ENCODE assay signal across 8 cellular contexts in genomic region chr19:52094526-52094925, GRCh38. TPM values are rescaled to one million over a fixed set of nuclear protein-coding genes. Genes with fewer than 3 reads are reported as not detected.
DNase-seq lines count a peak whose midpoint lies in the region; ATAC-seq, FAIRE-seq and TF ChIP-seq lines count a peak whose summit lies in the region.

No MANE protein-coding gene starts in this region.

- peaks cover 20% of the 10 kb centered on the region for H3K36me3 ChIP-seq in IMR-90 (ENCODE audit: control insufficient read depth, insufficient read depth, low read length)
- H3K36me3 ChIP-seq in colonic mucosa: no peaks in the 10 kb centered on the region
- H3K36me3 ChIP-seq in muscle layer of colon (ENCODE audit: insufficient read depth, low read length): peaks cover 13% of the 10 kb centered on the region

- no peak overlapping the region for H2BK20ac ChIP-seq in IMR-90 (ENCODE audit: low read depth, low read length)

- dilution Hi-C loops in IMR-90 (cut with HindIII; ENCODE audit: low sequenced_read_pairs, unreplicated experiment): no loop called here

- ATAC-seq in IMR-90 (ENCODE audit: low read depth) (0 out of 2 replicates have a peak, but pooled peaks have one; percentile 7), GM21526 (IDR thresholded peaks at IDR 0.05; ENCODE audit: low FRiP score, unreplicated experiment) (no peak)

- H3K4me1 ChIP-seq in IMR-90 (ENCODE audit: control insufficient read depth, insufficient read depth, low read length) (peaks cover 3% of the 10 kb centered on the region; the same call in 1 of the 2 replicates), colonic mucosa (no peaks in the 10 kb centered on the region), muscle layer of colon (ENCODE audit: insufficient read depth, low read length) (peaks cover 14% of the 10 kb centered on the region)

- H3K14ac ChIP-seq in IMR-90 (replicated peaks; ENCODE audit: low read depth, low read length): peak overlapping the region; percentile 83; the same call in 1 of the 2 replicates

- H3K56ac ChIP-seq in IMR-90 (ENCODE audit: extremely low read depth, insufficient read depth, low read length): no peak overlapping the region

- no peak overlapping the region for H4K91ac ChIP-seq in IMR-90 (ENCODE audit: insufficient read depth, low read depth, low read length)

- intact Hi-C loops in IMR-90 (cut with micrococcal nuclease): loop anchor here (2.0 kb wide), 1 partner anchor 142 kb away; no protein-coding TSS in a partner anchor
- intact Hi-C loops in colonic mucosa (cut with DNase I): no loop called here

- POLR2A ChIA-PET in IMR-90 (lab: Charles Lee; ENCODE audit: unreplicated experiment): no interaction called here

- CTCF ChIA-PET in IMR-90 (lab: Yijun Ruan, JAX): no interaction called here

- H3K9me3 ChIP-seq in IMR-90 (ENCODE audit: control insufficient read depth, insufficient read depth, low read length) (peaks cover 37% of the 10 kb centered on the region), colonic mucosa (no peaks in the 10 kb centered on the region), muscle layer of colon (ENCODE audit: low read length) (peaks cover 5% of the 10 kb centered on the region)

- no peak overlapping the region for H4K8ac ChIP-seq in IMR-90 (ENCODE audit: low read depth in 2 of 2, low read length in 2 of 2)

- H3K4me3 ChIP-seq in AG09309 (ENCODE audit: control insufficient read depth, low read depth, low read length) (peak overlapping the region; percentile 95), IMR-90 (ENCODE audit: insufficient read depth, low read depth, low read length) (peak overlapping the region; percentile 94), colonic mucosa (peak overlapping the region; percentile 92), muscle layer of colon (ENCODE audit: low read depth in 1 of 2, low read length in 2 of 2) (peak overlapping the region; percentile 83 to 95)

- no peak overlapping the region for H2AFZ ChIP-seq in IMR-90 (replicated peaks; ENCODE audit: low read length, poor library complexity)

- no peak for TF ChIP-seq RAD21 in IMR-90 (IDR thresholded peaks at IDR 0.05; ENCODE audit: low read length)

- no peak for FAIRE-seq in HTR-8/SVneo (lab: Jason Lieb, UNC)

- peaks cover 11 to 23% of the 10 kb centered on the region in 2 experiments for H3K79me1 ChIP-seq in IMR-90 (ENCODE audit: low read depth in 1 of 2, low read length in 2 of 2)

- H2BK5ac ChIP-seq in IMR-90 (ENCODE audit: low read depth, low read length, poor library complexity, severe bottlenecking): no peak overlapping the region

- H3K9ac ChIP-seq in IMR-90 (ENCODE audit: low read depth, low read length) (peak overlapping the region; percentile 99), colonic mucosa (ENCODE audit: low read depth in 2 of 2, low read length in 2 of 2) (peak overlapping the region; percentile 83 to 90), muscle layer of colon (ENCODE audit: low read length) (peak overlapping the region; percentile 87)

- H2AK5ac ChIP-seq in IMR-90 (ENCODE audit: low read depth, low read length): 0 out of 2 replicates have a peak overlapping the region, but pooled peaks have one; percentile 74

- H3K18ac ChIP-seq in IMR-90 (ENCODE audit: low read depth, low read length): no peak overlapping the region

- DNase-seq in AG09309 (ENCODE audit: low read depth): no peak
- no peak for DNase-seq in IMR-90
- DNase-seq in colonic mucosa: no peak
- no peak for DNase-seq in MV-4-11 (lab: John Stamatoyannopoulos, UW)
- no peak for DNase-seq in HTR-8/SVneo (ENCODE audit: insufficient read length, low spot score)
- DNase-seq in NCI-H2171 (lab: John Stamatoyannopoulos, UW): no peak

- H3K27ac ChIP-seq in IMR-90 (ENCODE audit: insufficient read depth, low read length) (no peak overlapping the region; the same call in none of the 2 replicates), colonic mucosa (no peak overlapping the region), muscle layer of colon (ENCODE audit: low read depth, low read length) (no peak overlapping the region)

- 5% methylated on average over 2 of the region's 6 CpGs; no CpG with 5 or more reads in 1 of the 2 experiments for WGBS in IMR-90 (ENCODE audit: extremely low coverage in 2 of 2, insufficient read length in 1 of 2), 2 experiments

- TF ChIP-seq CTCF in AG09309 (IDR thresholded peaks at IDR 0.05; ENCODE audit: control insufficient read depth, insufficient read depth, low read depth, low read length, missing control alignments) (no peak), IMR-90 (conservative IDR thresholded peaks at IDR 0.05; ENCODE audit: low read depth, low read length) (no peak), colonic mucosa (IDR thresholded peaks at IDR 0.05) (no peak)

- no peaks in the 10 kb centered on the region for H3K9me1 ChIP-seq in IMR-90 (ENCODE audit: insufficient read depth, low read length)

- H2BK120ac ChIP-seq in IMR-90 (ENCODE audit: low read depth, low read length): no peak overlapping the region

- no peaks in the 10 kb centered on the region for H3K27me3 ChIP-seq in IMR-90 (ENCODE audit: control insufficient read depth, insufficient read depth, low read length)
- H3K27me3 ChIP-seq in colonic mucosa: no peaks in the 10 kb centered on the region
- no peaks in the 10 kb centered on the region for H3K27me3 ChIP-seq in muscle layer of colon (ENCODE audit: control insufficient read depth in 1 of 2, insufficient read depth in 2 of 2, low read length in 2 of 2)

- peak overlapping the region; percentile 98; the same call in 1 of the 2 replicates for H4K5ac ChIP-seq in IMR-90 (ENCODE audit: low read depth, low read length)

- H4K20me1 ChIP-seq in IMR-90 (ENCODE audit: insufficient read depth, low read length): no peaks in the 10 kb centered on the region

- peak overlapping the region; percentile 99 for H3K4me2 ChIP-seq in IMR-90 (ENCODE audit: low read depth, low read length)

- H2BK15ac ChIP-seq in IMR-90 (ENCODE audit: low read depth, low read length): no peak overlapping the region

- in situ Hi-C loops in IMR-90 (cut with MboI; ENCODE audit: low sequenced_read_pairs): no loop called here

- no peak overlapping the region for H3K4ac ChIP-seq in IMR-90 (ENCODE audit: low read depth, low read length)

- no peak for TF ChIP-seq POLR2A in IMR-90 (IDR thresholded peaks at IDR 0.05; ENCODE audit: low read depth, low read length)

- BruUV-seq in IMR-90 (replicated peaks; lab: Mats Ljungman, UMichigan): no TSS peak

- no peak overlapping the region for H2AK9ac ChIP-seq in IMR-90 (replicated peaks; ENCODE audit: low read depth, low read length, poor library complexity)

- no peak overlapping the region for H3K23ac ChIP-seq in IMR-90 (ENCODE audit: low read depth, low read length)

TF ChIP-seq in IMR-90, 13 proteins besides CTCF, POLR2A, EP300 and RAD21:
- TF ChIP-seq RFX5 (IDR thresholded peaks at IDR 0.05; ENCODE audit: low read depth, low read length) (no peak), NFE2L2 (IDR thresholded peaks at IDR 0.05; ENCODE audit: low read depth, low read length) (no peak), USF2 (IDR thresholded peaks at IDR 0.05; ENCODE audit: low read depth, low read length) (no peak), FOS (IDR thresholded peaks at IDR 0.05; ENCODE audit: low read depth, low read length) (no peak), CHD1 (IDR thresholded peaks at IDR 0.05; ENCODE audit: low read depth, low read length) (no peak), RCOR1 (IDR thresholded peaks at IDR 0.05; ENCODE audit: insufficient replicate concordance, low read length) (no peak), CEBPB (IDR thresholded peaks at IDR 0.05; ENCODE audit: low read depth, low read length) (no peak), SMC3 (IDR thresholded peaks at IDR 0.05; ENCODE audit: low read depth, low read length) (no peak), BHLHE40 (IDR thresholded peaks at IDR 0.05; ENCODE audit: low read depth, low read length) (no peak), MAFK (IDR thresholded peaks at IDR 0.05; ENCODE audit: low read depth, low read length) (no peak), MAZ (IDR thresholded peaks at IDR 0.05; ENCODE audit: borderline replicate concordance, low read depth, low read length) (no peak), MXI1 (IDR thresholded peaks at IDR 0.05; ENCODE audit: borderline replicate concordance, low read depth, low read length) (no peak)
- TF ChIP-seq, protein P1, sequence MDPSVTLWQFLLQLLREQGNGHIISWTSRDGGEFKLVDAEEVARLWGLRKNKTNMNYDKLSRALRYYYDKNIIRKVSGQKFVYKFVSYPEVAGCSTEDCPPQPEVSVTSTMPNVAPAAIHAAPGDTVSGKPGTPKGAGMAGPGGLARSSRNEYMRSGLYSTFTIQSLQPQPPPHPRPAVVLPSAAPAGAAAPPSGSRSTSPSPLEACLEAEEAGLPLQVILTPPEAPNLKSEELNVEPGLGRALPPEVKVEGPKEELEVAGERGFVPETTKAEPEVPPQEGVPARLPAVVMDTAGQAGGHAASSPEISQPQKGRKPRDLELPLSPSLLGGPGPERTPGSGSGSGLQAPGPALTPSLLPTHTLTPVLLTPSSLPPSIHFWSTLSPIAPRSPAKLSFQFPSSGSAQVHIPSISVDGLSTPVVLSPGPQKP (IDR thresholded peaks at IDR 0.05; ENCODE audit: borderline replicate concordance, low read depth, low read length): no peak

RNA-seq across cellular contexts. Expression of gene ZNF841, which starts 1.0 kb away (rescaled TPM):
- total RNA-seq in IMR-90 (2012; rRNA removed) (25.8 and 28.9 TPM in 2 replicates), colonic mucosa (10 to 100 TPM; 12.5 to 12.8 TPM)
- 6.0 and 8.5 TPM in 2 replicates for polyA plus RNA-seq in IMR-90 (2012; rRNA removed)
- 1.8 and 2.0 TPM in 2 replicates for polyA plus RNA-seq in IMR-90 (2012; cell fraction: cytosol; rRNA removed)
- 7.2 and 31.4 TPM in 2 replicates for polyA plus RNA-seq in IMR-90 (2012; cell fraction: nucleus; rRNA removed; ENCODE audit: low replicate concordance)

RNA-seq across cellular contexts. Expression of gene ZNF616, which starts 45.2 kb away (rescaled TPM):
- 13.3 and 13.6 TPM in 2 replicates for total RNA-seq in IMR-90 (2012; rRNA removed)
- 2.0 and 2.8 TPM in 2 replicates for polyA plus RNA-seq in IMR-90 (2012; rRNA removed)
- polyA plus RNA-seq in IMR-90 (2012; cell fraction: cytosol; rRNA removed): 0.66 and 0.70 TPM in 2 replicates
- 0.42 and 2.2 TPM in 2 replicates for polyA plus RNA-seq in IMR-90 (2012; cell fraction: nucleus; rRNA removed; ENCODE audit: low replicate concordance)
- 1 to 10 TPM; 6.8 to 8.5 TPM for total RNA-seq in colonic mucosa

RNA-seq across cellular contexts. Expression of gene ZNF432, which starts 45.9 kb away (rescaled TPM):
- total RNA-seq in IMR-90 (2012; rRNA removed): 12.4 and 12.8 TPM in 2 replicates
- polyA plus RNA-seq in IMR-90 (2012; rRNA removed): 3.2 and 4.5 TPM in 2 replicates
- polyA plus RNA-seq in IMR-90 (2012; cell fraction: cytosol; rRNA removed): 0.62 and 1.3 TPM in 2 replicates
- 12.3 and 45.1 TPM in 2 replicates for polyA plus RNA-seq in IMR-90 (2012; cell fraction: nucleus; rRNA removed; ENCODE audit: low replicate concordance)
- 1 to 10 TPM; 7.7 to 7.8 TPM for total RNA-seq in colonic mucosa
